ENCODE assay signal across 19 cellular contexts in genomic region chr6:39197521-39198500, GRCh38. TPM values are rescaled to one million over a fixed set of nuclear protein-coding genes. Genes with fewer than 3 reads are reported as not detected.
A peak's percentile ranks its signal among the peaks of the same experiment; 100 is the strongest.
DNase-seq lines count a peak whose midpoint lies in the region; ATAC-seq and TF ChIP-seq lines count a peak whose summit lies in the region.
"Had no signal": no experiment of that assay in that cellular context is flagged by ENCODE, and none has a peak within 500 bp of the region (broad histone marks: within the 10 kb centered on the region; RNA-seq: fewer than 3 reads in every experiment).

No MANE protein-coding gene starts in this region.

- peak overlapping the region; percentile 42 for H3K27ac Mint-ChIP-seq in activated T-helper 17 cell treated with anti-CD3 and anti-CD28 coated beads, Interleukin-2, amount 50 U/mL, for 72 hours
- H3K27ac Mint-ChIP-seq in naive B cell, result peak overlapping the region in 5 of 6 donors; percentile 18 to 87 (median 81)
- H3K27ac Mint-ChIP-seq: activated naive CD4-positive, alpha-beta T cell treated with anti-CD3 and anti-CD28 coated beads, Interleukin-2, amount 50 U/mL, for 24 hours; natural killer cell treated with Interleukin-12 subunit alpha and Interleukin-12 subunit beta and Interleukin-15 and Interleukin-18, amount 100 ng/mL, for 72 hours had no signal

- H3K4me3 ChIP-seq in dorsolateral prefrontal cortex, result no peak overlapping the region
- H3K4me3 ChIP-seq: lower lobe of right lung, SJCRH30, tibial artery had no signal

- intact Hi-C loops in dorsolateral prefrontal cortex (cut with DNase I), result no loop called here

- no peak overlapping the region for H3K4me3 Mint-ChIP-seq in activated T-helper 17 cell treated with anti-CD3 and anti-CD28 coated beads, Interleukin-2, amount 50 U/mL, for 72 hours
- H3K4me3 Mint-ChIP-seq in naive B cell, result peak overlapping the region in 7 of 8 donors; percentile 57 to 77 (median 68)
- H3K4me3 Mint-ChIP-seq: activated naive CD4-positive, alpha-beta T cell treated with anti-CD3 and anti-CD28 coated beads, Interleukin-2, amount 50 U/mL, for 24 hours; natural killer cell treated with Interleukin-12 subunit alpha and Interleukin-12 subunit beta and Interleukin-15 and Interleukin-18, amount 100 ng/mL, for 72 hours had no signal

- no peaks in the 10 kb centered on the region for H3K9me3 Mint-ChIP-seq in activated T-helper 17 cell treated with anti-CD3 and anti-CD28 coated beads, Interleukin-2, amount 50 U/mL, for 72 hours
- H3K9me3 Mint-ChIP-seq in naive B cell, result peaks cover 0 to 2% (median 0%) of the 10 kb centered on the region in 7 donors
- H3K9me3 Mint-ChIP-seq: activated naive CD4-positive, alpha-beta T cell treated with anti-CD3 and anti-CD28 coated beads, Interleukin-2, amount 50 U/mL, for 24 hours; natural killer cell treated with Interleukin-12 subunit alpha and Interleukin-12 subunit beta and Interleukin-15 and Interleukin-18, amount 100 ng/mL, for 72 hours had no signal

- no peak for TF ChIP-seq CTCF in dorsolateral prefrontal cortex (IDR thresholded peaks at IDR 0.05 in 54 of 56, conservative IDR thresholded peaks at IDR 0.05 in 2 of 56; ENCODE audit: low read depth in 1 of 56, partially characterized antibody in 56 of 56)

- DNase-seq in ELF-1 (ENCODE audit: low read depth, low spot score) (peak; percentile 23), MV-4-11 (lab: John Stamatoyannopoulos, UW) (peak; percentile 38), naive B cell (peak; percentile 50), dermis blood vessel endothelial cell (no peak), SW480 (ENCODE audit: low spot score) (no peak), dedifferentiated amniotic fluid mesenchymal stem cell (ENCODE audit: extremely low spot score) (no peak), dorsolateral prefrontal cortex (no peak)
- DNase-seq: activated CD4-positive, alpha-beta T cell treated with anti-CD3 and anti-CD28 coated beads, Interleukin-2, amount 50 U/mL, for 1 hour; brain microvascular endothelial cell; DMS 273 treated with DMSO at 0.1 percent for 48 hours; lower lobe of right lung; NCI-H187; SJCRH30; tibial artery had no signal

- no peaks in the 10 kb centered on the region for H3K27me3 Mint-ChIP-seq in activated T-helper 17 cell treated with anti-CD3 and anti-CD28 coated beads, Interleukin-2, amount 50 U/mL, for 72 hours
- H3K27me3 Mint-ChIP-seq in naive B cell, result peaks cover 11 to 46% (median 35%) of the 10 kb centered on the region in 3 donors
- H3K27me3 Mint-ChIP-seq: activated naive CD4-positive, alpha-beta T cell treated with anti-CD3 and anti-CD28 coated beads, Interleukin-2, amount 50 U/mL, for 24 hours; natural killer cell treated with Interleukin-12 subunit alpha and Interleukin-12 subunit beta and Interleukin-15 and Interleukin-18, amount 100 ng/mL, for 72 hours had no signal

- H3K36me3 Mint-ChIP-seq in activated T-helper 17 cell treated with anti-CD3 and anti-CD28 coated beads, Interleukin-2, amount 50 U/mL, for 72 hours (ENCODE audit: low read depth), result peaks cover 25% of the 10 kb centered on the region
- no peaks in the 10 kb centered on the region for H3K36me3 Mint-ChIP-seq in naive B cell
- H3K36me3 Mint-ChIP-seq: natural killer cell treated with Interleukin-12 subunit alpha and Interleukin-12 subunit beta and Interleukin-15 and Interleukin-18, amount 100 ng/mL, for 72 hours had no signal

- H3K4me1 Mint-ChIP-seq in activated T-helper 17 cell treated with anti-CD3 and anti-CD28 coated beads, Interleukin-2, amount 50 U/mL, for 72 hours, result peaks cover 3% of the 10 kb centered on the region
- peaks cover 26 to 42% (median 37%) of the 10 kb centered on the region in 3 donors for H3K4me1 Mint-ChIP-seq in naive B cell
- H3K4me1 Mint-ChIP-seq: activated naive CD4-positive, alpha-beta T cell treated with anti-CD3 and anti-CD28 coated beads, Interleukin-2, amount 50 U/mL, for 24 hours had no signal

- H3K27ac ChIP-seq in dorsolateral prefrontal cortex, result no peak overlapping the region
- H3K27ac ChIP-seq: brain microvascular endothelial cell, lower lobe of right lung, SJCRH30, tibial artery had no signal

- ATAC-seq in activated T-helper 17 cell treated with anti-CD3 and anti-CD28 coated beads, Interleukin-2, amount 50 U/mL, for 72 hours (replicated peaks), result no peak
- peak; percentile 88 to 89 for ATAC-seq in naive B cell (ENCODE audit: low read depth in 2 of 2)
- ATAC-seq: lower lobe of right lung had no signal

- peaks cover 0 to 3% (median 0%) of the 10 kb centered on the region in 45 donors for H3K27me3 ChIP-seq in dorsolateral prefrontal cortex
- H3K27me3 ChIP-seq: brain microvascular endothelial cell, SJCRH30, tibial artery had no signal

RNA-seq across cellular contexts. Expression of gene KCNK5, which starts 31.5 kb away (rescaled TPM):
- 1 to 10 TPM; 6.1 to 8.9 TPM for total RNA-seq in activated T-helper 17 cell treated with anti-CD3 and anti-CD28 coated beads, Interleukin-2, amount 50 U/mL, for 72 hours
- under 1 TPM in 1 of 6 donors, not detected in 5; 0.16 TPM for polyA plus RNA-seq in naive B cell (ENCODE audit: low read depth in 6 of 6)
- total RNA-seq in dermis blood vessel endothelial cell, result 0.17 TPM in 1 of 2 replicates, not detected in the other
- under 1 TPM in 25 of 120 experiments, not detected in 95; 0.11 to 0.47 (median 0.17) TPM for total RNA-seq in dorsolateral prefrontal cortex
- total RNA-seq: dermis microvascular lymphatic vessel endothelial cell, pulmonary artery endothelial cell had no signal

Comparison
In these comparisons a context has a peak if more than half of its experiments do, and no peak if none do; other contexts are left out.
1. DNase-seq: peak in ELF-1 (single experiment), MV-4-11 (single experiment) and naive B cell (single experiment); none in dermis blood vessel endothelial cell (single experiment), SW480 (single experiment), dedifferentiated amniotic fluid mesenchymal stem cell (single experiment) and dorsolateral prefrontal cortex (0 of 10).